In genomic region chr1:59477286-59477685, GRCh38 we compare ENCODE assay signal across 12 cellular contexts.
DNase-seq lines count a peak whose midpoint lies in the region; TF ChIP-seq lines count a peak whose summit lies in the region.
"Had no signal": no experiment of that assay in that cellular context is flagged by ENCODE, and none has a peak within 500 bp of the region (broad histone marks: within the 10 kb centered on the region; RNA-seq: fewer than 3 reads in every experiment).

No MANE protein-coding gene starts in this region.

- H3K27ac ChIP-seq in hepatocyte (no peak overlapping the region), neural progenitor cell (no peak overlapping the region)
- H3K27ac ChIP-seq: suprapubic skin had no signal

- TF ChIP-seq CTCF in hepatocyte (IDR thresholded peaks at IDR 0.05; ENCODE audit: poor library complexity) (no peak), neural progenitor cell (IDR thresholded peaks at IDR 0.05) (no peak)

- peak; percentile 84 for DNase-seq in Daoy (ENCODE audit: low read depth)
- peak; percentile 88 for DNase-seq in MG63
- peak; percentile 30 for DNase-seq in activated T-helper 1 cell treated with anti-CD3 and anti-CD28 coated beads, Interleukin-12 subunit alpha, Interleukin-12 subunit beta, Interleukin-2, Interleukin-4 antibody, amounts not matched to agents 30 ng/mL and 10 ng/mL and 1 ng/mL, durations not matched to agents 14 hours and 24 hours and 36 hours (ENCODE audit: low spot score)
- DNase-seq in renal cortical epithelial cell (ENCODE audit: low read depth), result peak; percentile 56
- DNase-seq in hepatocyte (ENCODE audit: low spot score), result no peak
- DNase-seq in DMS53 (lab: John Stamatoyannopoulos, UW), result no peak
- DNase-seq in NCI-H69 (lab: John Stamatoyannopoulos, UW), result no peak
- no peak for DNase-seq in neural progenitor cell (ENCODE audit: low spot score)
- DNase-seq: cerebellar nuclear complex, GF-D8, NCI-H2171 had no signal

- no peaks in the 10 kb centered on the region for H3K79me2 ChIP-seq in hepatocyte
- no peaks in the 10 kb centered on the region for H3K79me2 ChIP-seq in neural progenitor cell (ENCODE audit: low read depth)

- H3K36me3 ChIP-seq in MG63 (no peaks in the 10 kb centered on the region), hepatocyte (replicated peaks; ENCODE audit: insufficient read depth, low read depth) (no peaks in the 10 kb centered on the region), neural progenitor cell (no peaks in the 10 kb centered on the region)
- H3K36me3 ChIP-seq: suprapubic skin had no signal

- no peak overlapping the region for H3K4me2 ChIP-seq in hepatocyte
- H3K4me2 ChIP-seq in neural progenitor cell, result no peak overlapping the region

- H3K36me3 Mint-ChIP-seq in activated T-helper 1 cell treated with anti-CD3 and anti-CD28 coated beads, Interleukin-12 subunit alpha, Interleukin-12 subunit beta, Interleukin-2, Interleukin-4 antibody, amounts not matched to agents 30 ng/mL and 10 ng/mL and 1 ng/mL, durations not matched to agents 14 hours and 24 hours and 36 hours (ENCODE audit: low read depth), result peaks cover 9% of the 10 kb centered on the region
- peaks cover 2% of the 10 kb centered on the region for H3K36me3 Mint-ChIP-seq in neural progenitor cell

- intact Hi-C loops in activated T-helper 1 cell treated with anti-CD3 and anti-CD28 coated beads, Interleukin-12 subunit alpha, Interleukin-12 subunit beta, Interleukin-2, Interleukin-4 antibody, amounts not matched to agents 30 ng/mL and 10 ng/mL and 1 ng/mL, durations not matched to agents 14 hours and 24 hours and 36 hours (cut with micrococcal nuclease), result loop anchor here (1.0 to 5.0 kb wide), 10 partner anchors 17 to 693 kb away; partner anchors contain the start of gene JUN

- H3K4me3 ChIP-seq in MG63 (no peak overlapping the region), hepatocyte (no peak overlapping the region), neural progenitor cell (no peak overlapping the region)
- H3K4me3 ChIP-seq: suprapubic skin had no signal

- peak overlapping the region; percentile 84 for H3K27ac Mint-ChIP-seq in activated T-helper 1 cell treated with anti-CD3 and anti-CD28 coated beads, Interleukin-12 subunit alpha, Interleukin-12 subunit beta, Interleukin-2, Interleukin-4 antibody, amounts not matched to agents 30 ng/mL and 10 ng/mL and 1 ng/mL, durations not matched to agents 14 hours and 24 hours and 36 hours
- no peak overlapping the region for H3K27ac Mint-ChIP-seq in neural progenitor cell

- no peaks in the 10 kb centered on the region for H3F3A ChIP-seq in neural progenitor cell (ENCODE audit: low read depth)

- H3K9me3 ChIP-seq in MG63 (no peaks in the 10 kb centered on the region), hepatocyte (ENCODE audit: low read depth) (no peaks in the 10 kb centered on the region), neural progenitor cell (ENCODE audit: low read depth) (no peaks in the 10 kb centered on the region)
- H3K9me3 ChIP-seq: suprapubic skin had no signal

- H3K9ac ChIP-seq in neural progenitor cell, result no peak overlapping the region

- no peaks in the 10 kb centered on the region for H3K9me2 ChIP-seq in hepatocyte (replicated peaks; ENCODE audit: insufficient read depth)

- no peaks in the 10 kb centered on the region for H3K27me3 Mint-ChIP-seq in activated T-helper 1 cell treated with anti-CD3 and anti-CD28 coated beads, Interleukin-12 subunit alpha, Interleukin-12 subunit beta, Interleukin-2, Interleukin-4 antibody, amounts not matched to agents 30 ng/mL and 10 ng/mL and 1 ng/mL, durations not matched to agents 14 hours and 24 hours and 36 hours (ENCODE audit: insufficient read depth)
- H3K27me3 Mint-ChIP-seq in neural progenitor cell (ENCODE audit: insufficient read depth, low read depth), result peaks cover 2% of the 10 kb centered on the region

- H3K27me3 ChIP-seq in MG63 (no peaks in the 10 kb centered on the region), hepatocyte (no peaks in the 10 kb centered on the region), neural progenitor cell (no peaks in the 10 kb centered on the region)
- H3K27me3 ChIP-seq: suprapubic skin had no signal

- no peaks in the 10 kb centered on the region for H4K20me1 ChIP-seq in hepatocyte (ENCODE audit: insufficient read depth, poor library complexity, severe bottlenecking)
- no peaks in the 10 kb centered on the region for H4K20me1 ChIP-seq in neural progenitor cell (ENCODE audit: low read depth)

- H3K9me3 Mint-ChIP-seq in activated T-helper 1 cell treated with anti-CD3 and anti-CD28 coated beads, Interleukin-12 subunit alpha, Interleukin-12 subunit beta, Interleukin-2, Interleukin-4 antibody, amounts not matched to agents 30 ng/mL and 10 ng/mL and 1 ng/mL, durations not matched to agents 14 hours and 24 hours and 36 hours, result peaks cover 3% of the 10 kb centered on the region
- H3K9me3 Mint-ChIP-seq in neural progenitor cell, result no peaks in the 10 kb centered on the region

- H3K4me1 ChIP-seq in hepatocyte (ENCODE audit: insufficient read depth) (no peaks in the 10 kb centered on the region), neural progenitor cell (no peaks in the 10 kb centered on the region)
- H3K4me1 ChIP-seq: suprapubic skin had no signal

- 88% methylated on average over 6 of the region's 6 CpGs for WGBS in hepatocyte (ENCODE audit: low lambda C conversion rate, missing lambda C conversion rate)

- peak overlapping the region; percentile 15 for H3K4me3 Mint-ChIP-seq in activated T-helper 1 cell treated with anti-CD3 and anti-CD28 coated beads, Interleukin-12 subunit alpha, Interleukin-12 subunit beta, Interleukin-2, Interleukin-4 antibody, amounts not matched to agents 30 ng/mL and 10 ng/mL and 1 ng/mL, durations not matched to agents 14 hours and 24 hours and 36 hours
- H3K4me3 Mint-ChIP-seq in neural progenitor cell, result no peak overlapping the region

- H2AFZ ChIP-seq in hepatocyte (no peak overlapping the region), neural progenitor cell (replicated peaks) (no peak overlapping the region)

- H3K4me1 Mint-ChIP-seq in activated T-helper 1 cell treated with anti-CD3 and anti-CD28 coated beads, Interleukin-12 subunit alpha, Interleukin-12 subunit beta, Interleukin-2, Interleukin-4 antibody, amounts not matched to agents 30 ng/mL and 10 ng/mL and 1 ng/mL, durations not matched to agents 14 hours and 24 hours and 36 hours (ENCODE audit: low read depth), result peaks cover 9% of the 10 kb centered on the region
- H3K4me1 Mint-ChIP-seq in neural progenitor cell, result peaks cover 7% of the 10 kb centered on the region

Comparison
In these comparisons a context has a peak if more than half of its experiments do, and no peak if none do; other contexts are left out.
1. DNase-seq: peak in Daoy (single experiment), MG63 (single experiment), activated T-helper 1 cell treated with anti-CD3 and anti-CD28 coated beads, Interleukin-12 subunit alpha, Interleukin-12 subunit beta, Interleukin-2, Interleukin-4 antibody, amounts not matched to agents 30 ng/mL and 10 ng/mL and 1 ng/mL, durations not matched to agents 14 hours and 24 hours and 36 hours (single experiment) and renal cortical epithelial cell (single experiment); none in hepatocyte (single experiment), DMS53 (single experiment), NCI-H69 (single experiment) and neural progenitor cell (single experiment).